21 cellular contexts compared by ENCODE assay signal in the genomic region with DNA sequence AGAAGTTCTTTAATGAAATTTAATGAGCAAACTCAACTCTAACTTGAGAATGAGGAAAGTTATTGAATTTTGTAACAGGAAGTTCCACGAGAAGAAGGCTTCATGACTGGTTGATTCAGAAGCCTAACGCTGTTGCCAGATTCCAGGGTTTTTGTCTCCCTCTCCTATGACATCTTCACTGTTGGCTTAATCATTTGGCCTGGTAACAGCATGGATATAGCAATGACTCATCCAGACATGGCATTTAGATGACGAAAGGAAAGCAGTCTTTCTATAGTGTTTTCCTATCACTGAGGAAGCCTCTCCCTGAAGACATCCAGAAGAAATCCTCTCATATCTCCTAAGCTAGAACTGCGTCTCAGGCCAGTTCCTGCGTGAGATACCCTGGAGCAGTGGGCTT. TPM values are rescaled to one million over a fixed set of nuclear protein-coding genes. Genes with fewer than 3 reads are reported as not detected.
DNase-seq lines count a peak whose midpoint lies in the region; ATAC-seq, FAIRE-seq and TF ChIP-seq lines count a peak whose summit lies in the region.
"Had no signal": no experiment of that assay in that cellular context is flagged by ENCODE, and none has a peak within 500 bp of the region (broad histone marks: within the 10 kb centered on the region; RNA-seq: fewer than 3 reads in every experiment).

No MANE protein-coding gene starts in this region.

- DNase-seq in GM04503 (ENCODE audit: low read depth): peak; percentile 50
- peak; percentile 13 for DNase-seq in RWPE1 (ENCODE audit: low spot score)
- peak; percentile 93 for DNase-seq in fibroblast of mammary gland (ENCODE audit: low read depth)
- DNase-seq in superior temporal gyrus (ENCODE audit: extremely low spot score): peak; percentile 25
- DNase-seq in HPDE6-E6E7 (ENCODE audit: extremely low spot score): no peak
- no peak for DNase-seq in activated naive CD8-positive, alpha-beta T cell treated with anti-CD3 and anti-CD28 coated beads for 36 hours
- no peak for DNase-seq in HepG2 (ENCODE audit: low spot score)
- DNase-seq: activated CD4-positive, alpha-beta T cell treated with anti-CD3 and anti-CD28 coated beads for 4 hours; CD8-positive, alpha-beta memory T cell; GDM1; left ventricle myocardium inferior; natural killer cell; NCI-H1105 treated with DMSO at 0.1 percent for 48 hours; NCI-H526 treated with DMSO at 0.1 percent for 48 hours; Peyer's patch; transverse colon had no signal

- no peaks in the 10 kb centered on the region for H3K9me3 Mint-ChIP-seq in activated naive CD8-positive, alpha-beta T cell treated with anti-CD3 and anti-CD28 coated beads for 36 hours
- H3K9me3 Mint-ChIP-seq: CD8-positive, alpha-beta memory T cell; dendritic cell treated with granulocyte-macrophage colony-stimulating factor and Interleukin-4, amounts not matched to agents 40 ng/mL and 50 ng/mL, for 4 days; natural killer cell; T-helper 2 cell treated with Interferon-gamma antibody and Interleukin-4, amounts not matched to agents 5 μg/mL and 100 μg/mL, for 36 hours had no signal

- no peaks in the 10 kb centered on the region for H3K9me3 ChIP-seq in HepG2 (ENCODE audit: low read length)
- H3K9me3 ChIP-seq: Peyer's patch, transverse colon had no signal

- ATAC-seq in HepG2: no peak
- ATAC-seq: esophagus mucosa, natural killer cell had no signal

- TF ChIP-seq EP300 in HepG2 (IDR thresholded peaks at IDR 0.05; ENCODE audit: low read depth in 2 of 2, low read length in 2 of 2) (no peak), HepG2 (CRISPR knock-in tag; IDR thresholded peaks at IDR 0.05; ENCODE audit: borderline replicate concordance) (no peak)

- H3K4me3 ChIP-seq in fibroblast of mammary gland (ENCODE audit: control insufficient read depth, low read depth, low read length): no peak overlapping the region
- no peak overlapping the region for H3K4me3 ChIP-seq in HepG2 (replicated peaks in 1 of 3; ENCODE audit: insufficient read depth in 1 of 3, low read depth in 2 of 3, low read length in 3 of 3)
- H3K4me3 ChIP-seq: left ventricle myocardium inferior, Peyer's patch, transverse colon had no signal

- no peak overlapping the region for H3K27ac Mint-ChIP-seq in activated naive CD8-positive, alpha-beta T cell treated with anti-CD3 and anti-CD28 coated beads for 36 hours
- H3K27ac Mint-ChIP-seq: dendritic cell treated with granulocyte-macrophage colony-stimulating factor and Interleukin-4, amounts not matched to agents 40 ng/mL and 50 ng/mL, for 4 days; natural killer cell; T-helper 2 cell treated with Interferon-gamma antibody and Interleukin-4, amounts not matched to agents 5 μg/mL and 100 μg/mL, for 36 hours had no signal

- no peak overlapping the region for H3K4me3 Mint-ChIP-seq in activated naive CD8-positive, alpha-beta T cell treated with anti-CD3 and anti-CD28 coated beads for 36 hours
- H3K4me3 Mint-ChIP-seq: CD8-positive, alpha-beta memory T cell; dendritic cell treated with granulocyte-macrophage colony-stimulating factor and Interleukin-4, amounts not matched to agents 40 ng/mL and 50 ng/mL, for 4 days; natural killer cell; T-helper 2 cell treated with Interferon-gamma antibody and Interleukin-4, amounts not matched to agents 5 μg/mL and 100 μg/mL, for 36 hours had no signal

- no peak overlapping the region for H2AFZ ChIP-seq in HepG2 (ENCODE audit: low read length)

- H3K4me2 ChIP-seq in HepG2 (ENCODE audit: low read depth, low read length): no peak overlapping the region

- no peak for TF ChIP-seq POLR2A in HepG2 (IDR thresholded peaks at IDR 0.05; ENCODE audit: insufficient read depth in 1 of 2, low read depth in 2 of 2, low read length in 2 of 2)

- CTCF ChIA-PET in RWPE1 (lab: Yijun Ruan, JAX): no interaction called here
- CTCF ChIA-PET in HepG2 (lab: Yijun Ruan, JAX; ENCODE audit: low intra/inter-chr PET ratio, low total read pairs): no interaction called here

- POLR2A ChIA-PET in RWPE1 (lab: Yijun Ruan, JAX; ENCODE audit: low non-redundant PET): no interaction called here
- POLR2A ChIA-PET in HepG2 (lab: Yijun Ruan, JAX): no interaction called here

- H3K4me1 Mint-ChIP-seq in activated naive CD8-positive, alpha-beta T cell treated with anti-CD3 and anti-CD28 coated beads for 36 hours: no peaks in the 10 kb centered on the region
- H3K4me1 Mint-ChIP-seq: CD8-positive, alpha-beta memory T cell; natural killer cell had no signal

- intact Hi-C loops in HepG2 (cut with micrococcal nuclease; ENCODE audit: unreplicated experiment): no loop called here

- BruUV-seq in HepG2 (replicated peaks; lab: Mats Ljungman, UMichigan): no TSS peak

- no peaks in the 10 kb centered on the region for H3K79me2 ChIP-seq in HepG2 (ENCODE audit: insufficient read depth, low read length)

- H3K9ac ChIP-seq in HepG2 (ENCODE audit: insufficient read depth, low read depth, low read length): no peak overlapping the region

- no peak for TF ChIP-seq CTCF in RWPE1 (conservative IDR thresholded peaks at IDR 0.05; ENCODE audit: low read depth)
- no peak for TF ChIP-seq CTCF in fibroblast of mammary gland (conservative IDR thresholded peaks at IDR 0.05; ENCODE audit: control insufficient read depth, insufficient read depth, low read depth, low read length)
- no peak for TF ChIP-seq CTCF in HepG2 (CRISPR knock-in tag; IDR thresholded peaks at IDR 0.05)

- H3K27ac ChIP-seq in RWPE1 (no peak overlapping the region), HepG2 (ENCODE audit: extremely low read length, insufficient read depth, low read length) (no peak overlapping the region)
- H3K27ac ChIP-seq: left ventricle myocardium inferior, Peyer's patch, transverse colon had no signal

- no peaks in the 10 kb centered on the region for H3K36me3 ChIP-seq in HepG2 (replicated peaks in 1 of 2; ENCODE audit: control insufficient read depth in 1 of 2, insufficient read depth in 2 of 2, low read length in 2 of 2)
- H3K36me3 ChIP-seq: left ventricle myocardium inferior, Peyer's patch, transverse colon had no signal

- H3K27me3 ChIP-seq in HepG2 (ENCODE audit: control insufficient read depth in 1 of 2, insufficient read depth in 2 of 2, low read length in 2 of 2): no peaks in the 10 kb centered on the region
- H3K27me3 ChIP-seq: Peyer's patch had no signal

- H3K27me3 Mint-ChIP-seq in activated naive CD8-positive, alpha-beta T cell treated with anti-CD3 and anti-CD28 coated beads for 36 hours: peaks cover 37% of the 10 kb centered on the region

- no peak for TF ChIP-seq RAD21 in HepG2 (CRISPR knock-in tag; IDR thresholded peaks at IDR 0.05)

- no peak for FAIRE-seq in HepG2 (lab: Jason Lieb, UNC)
- FAIRE-seq: GM18507 had no signal

- H4K20me1 ChIP-seq in HepG2 (ENCODE audit: insufficient read depth, low read length): no peaks in the 10 kb centered on the region

- in situ Hi-C loops in HepG2 (cut with HindIII; ENCODE audit: extremely low pct_ligation_motif_present, low pct_unique_long_range_greater_than_20kb): no loop called here

- 8% methylated on average over 3 of the region's 5 CpGs for WGBS in HepG2 (ENCODE audit: low lambda C conversion rate)

- no peaks in the 10 kb centered on the region for H3K4me1 ChIP-seq in HepG2 (ENCODE audit: insufficient read depth, low read length)
- H3K4me1 ChIP-seq: left ventricle myocardium inferior, Peyer's patch, transverse colon had no signal

- no peaks in the 10 kb centered on the region for H3K36me3 Mint-ChIP-seq in activated naive CD8-positive, alpha-beta T cell treated with anti-CD3 and anti-CD28 coated beads for 36 hours
- H3K36me3 Mint-ChIP-seq: CD8-positive, alpha-beta memory T cell; natural killer cell had no signal

TF ChIP-seq in HepG2, 621 proteins besides CTCF, POLR2A, EP300 and RAD21 (continues in another document):
- TF ChIP-seq, protein P1, sequence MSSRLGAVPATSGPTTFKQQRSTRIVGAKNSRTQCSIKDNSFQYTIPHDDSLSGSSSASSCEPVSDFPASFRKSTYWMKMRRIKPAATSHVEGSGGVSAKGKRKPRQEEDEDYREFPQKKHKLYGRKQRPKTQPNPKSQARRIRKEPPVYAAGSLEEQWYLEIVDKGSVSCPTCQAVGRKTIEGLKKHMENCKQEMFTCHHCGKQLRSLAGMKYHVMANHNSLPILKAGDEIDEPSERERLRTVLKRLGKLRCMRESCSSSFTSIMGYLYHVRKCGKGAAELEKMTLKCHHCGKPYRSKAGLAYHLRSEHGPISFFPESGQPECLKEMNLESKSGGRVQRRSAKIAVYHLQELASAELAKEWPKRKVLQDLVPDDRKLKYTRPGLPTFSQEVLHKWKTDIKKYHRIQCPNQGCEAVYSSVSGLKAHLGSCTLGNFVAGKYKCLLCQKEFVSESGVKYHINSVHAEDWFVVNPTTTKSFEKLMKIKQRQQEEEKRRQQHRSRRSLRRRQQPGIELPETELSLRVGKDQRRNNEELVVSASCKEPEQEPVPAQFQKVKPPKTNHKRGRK (CRISPR knock-in tag; IDR thresholded peaks at IDR 0.05): no peak
- TF ChIP-seq HHEX (CRISPR knock-in tag; IDR thresholded peaks at IDR 0.05) (no peak), ZNF230 (CRISPR knock-in tag; IDR thresholded peaks at IDR 0.05) (no peak), ZNF772 (CRISPR knock-in tag; IDR thresholded peaks at IDR 0.05) (no peak), ZNF549 (CRISPR knock-in tag; IDR thresholded peaks at IDR 0.05) (no peak), CHD2 (IDR thresholded peaks at IDR 0.05; ENCODE audit: low read depth, low read length) (no peak)

RNA-seq across cellular contexts. Expression of a gene that starts 9.4 kb away (rescaled TPM):
- under 1 TPM; 0.04 TPM for total RNA-seq in activated naive CD8-positive, alpha-beta T cell treated with anti-CD3 and anti-CD28 coated beads for 36 hours
- not detected in 2 replicates for total RNA-seq in HepG2 (2016; rRNA removed; fragmentation: Illumina TruSeq; extraction: Trizol)
- total RNA-seq in HepG2 (2016; cell fraction: cytosol; rRNA removed; fragmentation: Illumina TruSeq; extraction: Trizol; ENCODE audit: low read depth): not detected in 2 replicates
- not detected in 2 replicates for total RNA-seq in HepG2 (2016; cell fraction: insoluble cytoplasmic fraction; rRNA removed; fragmentation: Illumina TruSeq; extraction: Trizol)
- not detected in 2 replicates for total RNA-seq in HepG2 (2016; cell fraction: membrane; rRNA removed; fragmentation: Illumina TruSeq; extraction: Trizol)
- total RNA-seq in HepG2 (2016; cell fraction: nucleus; rRNA removed; fragmentation: Illumina TruSeq; extraction: Trizol): not detected in 2 replicates
- not detected in 2 replicates for polyA plus RNA-seq in HepG2 (2011; rRNA removed)
- polyA plus RNA-seq in HepG2 (2011; cell fraction: cytosol; rRNA removed): not detected in 2 replicates
- polyA plus RNA-seq in HepG2 (2011; cell fraction: nucleus; rRNA removed): not detected in 2 replicates
- not detected in 2 replicates for polyA plus RNA-seq in HepG2 (2012)
- not detected in 2 replicates for polyA plus RNA-seq in HepG2 (2016; cell fraction: cytosol; fragmentation: Illumina TruSeq; extraction: Trizol; ENCODE audit: low read depth)
- polyA plus RNA-seq in HepG2 (2016; cell fraction: insoluble cytoplasmic fraction; fragmentation: Illumina TruSeq; extraction: Trizol; ENCODE audit: low read depth): not detected in 2 replicates
- not detected in 2 replicates for polyA plus RNA-seq in HepG2 (2016; cell fraction: membrane; fragmentation: Illumina TruSeq; extraction: Trizol; ENCODE audit: low read depth)
- polyA plus RNA-seq in HepG2 (2016; cell fraction: nucleus; fragmentation: Illumina TruSeq; extraction: Trizol; ENCODE audit: insufficient read depth, low read depth): not detected in 2 replicates
- not detected in 2 replicates for polyA minus RNA-seq in HepG2 (2011; rRNA and poly(A)+ RNA removed; ENCODE audit: low replicate concordance)
- not detected in 2 replicates for polyA minus RNA-seq in HepG2 (2011; cell fraction: cytosol; rRNA and poly(A)+ RNA removed)
- not detected in 2 replicates for polyA minus RNA-seq in HepG2 (2011; cell fraction: nucleus; rRNA and poly(A)+ RNA removed)
- total RNA-seq: CD8-positive, alpha-beta memory T cell; esophagus mucosa; left ventricle myocardium inferior; natural killer cell; Peyer's patch; renal cortical epithelial cell had no signal
- polyA plus RNA-seq: CD8-positive, alpha-beta memory T cell had no signal

Comparison
In these comparisons a context has a peak if more than half of its experiments do, and no peak if none do; other contexts are left out.
1. DNase-seq: peak in GM04503 (single experiment), RWPE1 (single experiment), fibroblast of mammary gland (single experiment) and superior temporal gyrus (single experiment); none in HPDE6-E6E7 (single experiment), activated naive CD8-positive, alpha-beta T cell treated with anti-CD3 and anti-CD28 coated beads for 36 hours (single experiment) and HepG2 (single experiment).